8 cellular contexts compared by ENCODE assay signal in the genomic region with DNA sequence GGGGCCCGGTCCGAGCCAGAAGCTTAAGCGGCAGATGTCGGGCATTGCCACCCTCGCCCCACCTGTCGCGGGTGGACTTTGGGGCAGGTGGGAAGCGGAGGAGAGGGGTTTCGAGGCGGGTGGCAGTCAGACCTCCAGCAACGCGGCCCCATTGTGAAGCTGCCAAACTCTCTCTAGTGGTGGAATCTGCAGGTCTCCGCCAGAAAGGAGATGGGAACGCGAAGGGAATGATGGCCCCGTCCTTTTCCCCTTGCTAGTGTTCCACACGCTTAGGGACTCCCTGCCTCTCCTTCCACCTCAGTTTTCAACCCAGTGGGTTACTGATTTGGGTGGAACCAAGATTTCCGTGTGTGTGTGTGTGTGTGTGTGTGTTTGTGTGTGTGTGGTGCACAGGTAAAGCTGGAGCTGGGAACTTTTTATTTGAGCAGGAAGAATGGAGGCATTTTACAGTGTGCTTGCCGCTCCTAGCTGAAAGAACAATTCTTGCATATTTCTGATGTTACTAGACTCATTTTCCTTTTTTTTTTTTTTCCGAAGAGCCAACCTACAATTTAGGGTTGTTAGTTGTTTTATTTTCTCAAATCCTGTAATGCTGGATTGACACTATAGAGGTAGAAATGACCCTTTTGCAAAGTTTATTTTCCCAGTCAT. TPM values are rescaled to one million over a fixed set of nuclear protein-coding genes. Genes with fewer than 3 reads are reported as not detected.
DNase-seq lines count a peak whose midpoint lies in the region; ATAC-seq and TF ChIP-seq lines count a peak whose summit lies in the region.

No MANE protein-coding gene starts in this region.

- peak overlapping the region; percentile 92 for H3K4me3 ChIP-seq in AG04449 (ENCODE audit: low read depth, low read length)
- H3K4me3 ChIP-seq in GM08714 (ENCODE audit: low read length) = peak overlapping the region; percentile 65
- H3K4me3 ChIP-seq in left lung = peak overlapping the region; percentile 96 to 98
- peak overlapping the region; percentile 85 to 99 (median 92) for H3K4me3 ChIP-seq in subcutaneous abdominal adipose tissue (ENCODE audit: low read depth in 1 of 5, low read length in 5 of 5)

- H3K4me1 Mint-ChIP-seq in central memory CD8-positive, alpha-beta T cell = peaks cover 22% of the 10 kb centered on the region

- DNase-seq in AG04449 (ENCODE audit: low read depth, low spot score) = no peak
- DNase-seq in OCI-M1 (lab: John Stamatoyannopoulos, UW) = peak; percentile 69
- no peak for DNase-seq in central memory CD8-positive, alpha-beta T cell (ENCODE audit: low spot score in 2 of 2)
- no peak for DNase-seq in left lung
- DNase-seq in GF-D8 (lab: John Stamatoyannopoulos, UW) = no peak
- no peak for DNase-seq in COR-L47 (lab: John Stamatoyannopoulos, UW)

- H3K36me3 ChIP-seq in left lung (no peaks in the 10 kb centered on the region), subcutaneous abdominal adipose tissue (ENCODE audit: control insufficient read depth in 5 of 5, insufficient read depth in 5 of 5, low read length in 5 of 5) (no peaks in the 10 kb centered on the region)

- POLR2A ChIA-PET in AG04449 (lab: Yijun Ruan, JAX) = interaction anchor here (0.6 to 2.1 kb wide), 4 partner anchors 165 to 215 kb away, joined by 4 to 15 read pairs (median 4); no protein-coding TSS in a partner anchor

- peaks cover 4 to 34% of the 10 kb centered on the region in 2 donors for H3K4me1 ChIP-seq in left lung
- peaks cover 0 to 57% (median 40%) of the 10 kb centered on the region in 5 donors for H3K4me1 ChIP-seq in subcutaneous abdominal adipose tissue (ENCODE audit: control insufficient read depth in 5 of 5, insufficient read depth in 5 of 5, low read length in 5 of 5)

- H3K27ac ChIP-seq in left lung (peak overlapping the region; percentile 83 to 88), subcutaneous abdominal adipose tissue (ENCODE audit: low read depth, low read length) (peak overlapping the region; percentile 93)

- peak overlapping the region; percentile 87 for H3K4me3 Mint-ChIP-seq in central memory CD8-positive, alpha-beta T cell

- H3K9me3 ChIP-seq in left lung = no peaks in the 10 kb centered on the region
- no peaks in the 10 kb centered on the region for H3K9me3 ChIP-seq in subcutaneous abdominal adipose tissue (ENCODE audit: control insufficient read depth in 5 of 5, low read length in 5 of 5)

- peaks cover 16% of the 10 kb centered on the region for H3K27me3 Mint-ChIP-seq in central memory CD8-positive, alpha-beta T cell

- no peak for TF ChIP-seq CTCF in AG04449 (IDR thresholded peaks at IDR 0.05; ENCODE audit: insufficient read depth, low read length, missing control alignments)
- no peak for TF ChIP-seq CTCF in left lung (IDR thresholded peaks at IDR 0.05)

- H3K36me3 Mint-ChIP-seq in central memory CD8-positive, alpha-beta T cell (ENCODE audit: insufficient read depth) = peaks cover 2% of the 10 kb centered on the region

- peak overlapping the region; percentile 38 for H3K27ac Mint-ChIP-seq in central memory CD8-positive, alpha-beta T cell (ENCODE audit: low read depth)

- CTCF ChIA-PET in AG04449 (lab: Yijun Ruan, JAX) = interaction anchor here (1.1 to 10.6 kb wide), 6 partner anchors 8 to 216 kb away, joined by 3 to 128 read pairs (median 8); no protein-coding TSS in a partner anchor

- peak overlapping the region; percentile 48 to 91 (median 82) for H3K9ac ChIP-seq in subcutaneous abdominal adipose tissue (ENCODE audit: low read length in 5 of 5)

- intact Hi-C loops in left lung (cut with DNase I) = no loop called here

- no peaks in the 10 kb centered on the region for H3K9me3 Mint-ChIP-seq in central memory CD8-positive, alpha-beta T cell

- ATAC-seq in central memory CD8-positive, alpha-beta T cell (replicated peaks; ENCODE audit: extremely low read depth, poor library complexity, severe bottlenecking) = no peak
- ATAC-seq in left lung = peak; percentile 0

- no peaks in the 10 kb centered on the region for H3K27me3 ChIP-seq in left lung
- no peaks in the 10 kb centered on the region for H3K27me3 ChIP-seq in subcutaneous abdominal adipose tissue (ENCODE audit: control insufficient read depth in 5 of 5, insufficient read depth in 4 of 5, low read length in 5 of 5)

RNA-seq across cellular contexts. Expression of gene MACIR, which starts 1.3 kb away (rescaled TPM):
- 1 to 10 TPM; 7.0 to 8.0 TPM for total RNA-seq in left lung
